8 cellular contexts compared by ENCODE assay signal in genomic region chr1:218377143-218377660, GRCh38. TPM values are rescaled to one million over a fixed set of nuclear protein-coding genes. Genes with fewer than 3 reads are reported as not detected.
DNase-seq lines count a peak whose midpoint lies in the region; ATAC-seq and TF ChIP-seq lines count a peak whose summit lies in the region.

No MANE protein-coding gene starts in this region.

- no peaks in the 10 kb centered on the region for H3K36me3 ChIP-seq in lung (ENCODE audit: control insufficient read depth in 2 of 2, insufficient read depth in 2 of 2, low read length in 2 of 2)
- no peaks in the 10 kb centered on the region for H3K36me3 ChIP-seq in vagina
- H3K36me3 ChIP-seq in left ventricle myocardium inferior = no peaks in the 10 kb centered on the region

- 48 to 54% methylated on average over 4 of the region's 4 CpGs for WGBS in lung, 2 donors

- H3K4me1 ChIP-seq in lung (ENCODE audit: control insufficient read depth in 2 of 2, insufficient read depth in 2 of 2, low read length in 2 of 2) (peaks cover 6 to 17% of the 10 kb centered on the region in 2 donors), vagina (peaks cover 53% of the 10 kb centered on the region), left ventricle myocardium inferior (peaks cover 42% of the 10 kb centered on the region)

- H3K27ac ChIP-seq in lung (ENCODE audit: low read depth in 1 of 2, low read length in 1 of 2) (no peak overlapping the region), vagina (peak overlapping the region; percentile 42), left ventricle myocardium inferior (replicated peaks) (no peak overlapping the region)

- H3K9me3 ChIP-seq in lung (ENCODE audit: control insufficient read depth in 2 of 2, insufficient read depth in 1 of 2, low read length in 1 of 2) = no peaks in the 10 kb centered on the region
- H3K9me3 ChIP-seq in vagina = no peaks in the 10 kb centered on the region
- no peaks in the 10 kb centered on the region for H3K9me3 ChIP-seq in left ventricle myocardium inferior (replicated peaks)

- no peak for TF ChIP-seq POLR2A in vagina (IDR thresholded peaks at IDR 0.05)

- H3K4me3 ChIP-seq in GM12865 (ENCODE audit: low read depth, low read length) (no peak overlapping the region), lung (no peak overlapping the region), vagina (no peak overlapping the region), left ventricle myocardium inferior (no peak overlapping the region)

- TF ChIP-seq CTCF in GM12865 (IDR thresholded peaks at IDR 0.05; ENCODE audit: insufficient read depth, low read depth, low read length, missing control alignments) (no peak), lung (IDR thresholded peaks at IDR 0.05; ENCODE audit: control extremely low read depth, extremely low read depth) (no peak), vagina (IDR thresholded peaks at IDR 0.05) (no peak), left ventricle myocardium inferior (IDR thresholded peaks at IDR 0.05; ENCODE audit: borderline replicate concordance) (no peak)

- H3K27me3 ChIP-seq in lung (ENCODE audit: control insufficient read depth, insufficient read depth) (no peaks in the 10 kb centered on the region), vagina (no peaks in the 10 kb centered on the region), left ventricle myocardium inferior (ENCODE audit: low read depth) (no peaks in the 10 kb centered on the region)

- DNase-seq in GM12865 (ENCODE audit: low read depth) (peak; percentile 27), NCI-H460 (ENCODE audit: extremely low read depth, low read depth) (peak; percentile 95), lung (ENCODE audit: low spot score) (no peak), vagina (ENCODE audit: extremely low spot score in 2 of 2) (no peak), posterior cingulate gyrus (no peak), left ventricle myocardium inferior (no peak)
- DNase-seq in activated T-cell treated with anti-CD3 and anti-CD28 coated beads, Interleukin-2, amount 50 U/mL, for 48 hours = peak; percentile 74 to 77

- peak; percentile 72 for ATAC-seq in HG02588 (IDR thresholded peaks at IDR 0.05; ENCODE audit: unreplicated experiment)
- peak; percentile 43 for ATAC-seq in lung (ENCODE audit: insufficient read depth, low FRiP score)

- intact Hi-C loops in vagina (cut with DNase I) (no loop called here), posterior cingulate gyrus (cut with DNase I) (no loop called here), left ventricle myocardium inferior (cut with micrococcal nuclease) (no loop called here)

RNA-seq across cellular contexts. Expression of gene TGFB2, which starts 32.1 kb away (rescaled TPM):
- total RNA-seq in NCI-H460 (2014; rRNA removed; shearing (Covaris generic)) = 46.5 and 52.7 TPM in 2 replicates
- polyA plus RNA-seq in NCI-H460 (2014; cell fraction: nucleus; rRNA removed) = 13.2 and 16.8 TPM in 2 replicates
- total RNA-seq in lung (10 to 100 TPM in 1 of 2 donors, 1 to 10 TPM in 1; 4.4 to 53.7 TPM), vagina (16.9 TPM), left ventricle myocardium inferior (4.4 TPM)
- polyA plus RNA-seq in lung = 1 to 10 TPM; 1.9 to 3.3 TPM

Comparison
In these comparisons a context has a peak if more than half of its experiments do, and no peak if none do; other contexts are left out.
1. DNase-seq: peak in GM12865 (single experiment), NCI-H460 (single experiment) and activated T-cell treated with anti-CD3 and anti-CD28 coated beads, Interleukin-2, amount 50 U/mL, for 48 hours (2 of 2); none in lung (single experiment), vagina (0 of 2), posterior cingulate gyrus (0 of 10) and left ventricle myocardium inferior (single experiment).